Comparison of ENCODE assay signal across 17 cellular contexts in genomic region chr16:18048858-18049257, GRCh38.
A peak's percentile ranks its signal among the peaks of the same experiment; 100 is the strongest.
DNase-seq lines count a peak whose midpoint lies in the region; ATAC-seq and TF ChIP-seq lines count a peak whose summit lies in the region.
"Had no signal": no experiment of that assay in that cellular context is flagged by ENCODE, and none has a peak within 500 bp of the region (broad histone marks: within the 10 kb centered on the region; RNA-seq: fewer than 3 reads in every experiment).

No MANE protein-coding gene starts in this region.

- H4K20me1 ChIP-seq in hepatocyte (ENCODE audit: insufficient read depth, poor library complexity, severe bottlenecking): no peaks in the 10 kb centered on the region

- no peaks in the 10 kb centered on the region for H3K27me3 ChIP-seq in hepatocyte
- H3K27me3 ChIP-seq in mucosa of rectum (ENCODE audit: control insufficient read depth in 2 of 2, insufficient read depth in 2 of 2, low read length in 2 of 2): no peaks in the 10 kb centered on the region
- no peaks in the 10 kb centered on the region for H3K27me3 ChIP-seq in transverse colon
- peaks cover 24% of the 10 kb centered on the region for H3K27me3 ChIP-seq in gastroesophageal sphincter
- H3K27me3 ChIP-seq: BE2C; BLaER1 treated with 17β-estradiol and CSF1 and Interleukin-3, amounts not matched to agents 10 nM and 100 nM had no signal

- intact Hi-C loops in transverse colon (cut with DNase I; ENCODE audit: low total_unique reads): no loop called here

- H3K9me3 ChIP-seq in hepatocyte (ENCODE audit: low read depth) (no peaks in the 10 kb centered on the region), mucosa of rectum (ENCODE audit: control insufficient read depth in 2 of 2, low read length in 2 of 2) (no peaks in the 10 kb centered on the region), transverse colon (no peaks in the 10 kb centered on the region), gastroesophageal sphincter (peaks cover 0 to 12% (median 0%) of the 10 kb centered on the region in 3 donors)
- H3K9me3 ChIP-seq: BE2C; BLaER1 treated with 17β-estradiol and CSF1 and Interleukin-3, amounts not matched to agents 10 nM and 100 nM had no signal

- H2AFZ ChIP-seq in hepatocyte: no peak overlapping the region
- H2AFZ ChIP-seq: GM23338 had no signal

- in situ Hi-C loops in transverse colon (cut with MboI; ENCODE audit: low pct_ligation_motif_present in 1 of 4, low pct_unique_long_range_greater_than_20kb in 1 of 4, low sequenced_read_pairs in 3 of 4): no loop called here

- H3K4me3 ChIP-seq in hepatocyte: no peak overlapping the region
- H3K4me3 ChIP-seq in mucosa of rectum (ENCODE audit: low read length in 2 of 2): no peak overlapping the region
- H3K4me3 ChIP-seq in transverse colon: no peak overlapping the region
- H3K4me3 ChIP-seq in gastroesophageal sphincter: no peak overlapping the region
- H3K4me3 ChIP-seq: BLaER1 treated with 17β-estradiol and CSF1 and Interleukin-3, amounts not matched to agents 10 nM and 100 nM; GM23338 had no signal

- H3K4me2 ChIP-seq in hepatocyte: no peak overlapping the region
- H3K4me2 ChIP-seq: BLaER1 treated with 17β-estradiol and CSF1 and Interleukin-3, amounts not matched to agents 10 nM and 100 nM; GM23338 had no signal

- DNase-seq in hepatocyte (ENCODE audit: low spot score): peak; percentile 10
- peak; percentile 4 for DNase-seq in stromal cell of bone marrow (ENCODE audit: low read depth)
- no peak for DNase-seq in transverse colon
- no peak for DNase-seq in NCI-H82 (lab: John Stamatoyannopoulos, UW)
- DNase-seq in activated CD8-positive, alpha-beta memory T cell treated with anti-CD3 and anti-CD28 coated beads, Interleukin-2, amount 50 U/mL, for 48 hours: no peak
- DNase-seq in AG08396 (ENCODE audit: low spot score): no peak
- DNase-seq: BE2C; CD4-positive, alpha-beta T cell; CD8-positive, alpha-beta memory T cell; DMS53; DMS79 treated with DMSO at 0.1 percent for 48 hours; H9 had no signal

- ATAC-seq in gastroesophageal sphincter: no peak
- ATAC-seq: GM23338, HCT116 had no signal

- TF ChIP-seq POLR2A in transverse colon (IDR thresholded peaks at IDR 0.05) (no peak), gastroesophageal sphincter (IDR thresholded peaks at IDR 0.05) (no peak)

- no peak overlapping the region for H3K9ac ChIP-seq in mucosa of rectum (ENCODE audit: low read depth in 1 of 2, low read length in 2 of 2)
- H3K9ac ChIP-seq: BLaER1 treated with 17β-estradiol and CSF1 and Interleukin-3, amounts not matched to agents 10 nM and 100 nM had no signal

- TF ChIP-seq CTCF in hepatocyte (IDR thresholded peaks at IDR 0.05; ENCODE audit: poor library complexity): no peak
- TF ChIP-seq CTCF in transverse colon (IDR thresholded peaks at IDR 0.05): no peak
- TF ChIP-seq CTCF in gastroesophageal sphincter (IDR thresholded peaks at IDR 0.05): no peak

- no peaks in the 10 kb centered on the region for H3K4me1 ChIP-seq in hepatocyte (ENCODE audit: insufficient read depth)
- peaks cover 3 to 16% of the 10 kb centered on the region in 2 donors for H3K4me1 ChIP-seq in mucosa of rectum (ENCODE audit: control insufficient read depth in 2 of 2, insufficient read depth in 2 of 2, low read length in 2 of 2)
- peaks cover 0 to 27% (median 5%) of the 10 kb centered on the region in 4 donors for H3K4me1 ChIP-seq in transverse colon
- H3K4me1 ChIP-seq in gastroesophageal sphincter: no peaks in the 10 kb centered on the region
- H3K4me1 ChIP-seq: BE2C; BLaER1 treated with 17β-estradiol and CSF1 and Interleukin-3, amounts not matched to agents 10 nM and 100 nM had no signal

- no peaks in the 10 kb centered on the region for H3K9me2 ChIP-seq in hepatocyte (replicated peaks; ENCODE audit: insufficient read depth)

- H3K27ac ChIP-seq in hepatocyte (peak overlapping the region; percentile 60), mucosa of rectum (ENCODE audit: low read depth in 2 of 2, low read length in 2 of 2) (peak overlapping the region; percentile 66 to 75), transverse colon (peak overlapping the region; percentile 37 to 74 (median 62)), gastroesophageal sphincter (no peak overlapping the region)
- H3K27ac ChIP-seq: BLaER1 treated with 17β-estradiol and CSF1 and Interleukin-3, amounts not matched to agents 10 nM and 100 nM had no signal

- H3K36me3 ChIP-seq in hepatocyte (replicated peaks; ENCODE audit: insufficient read depth, low read depth) (no peaks in the 10 kb centered on the region), mucosa of rectum (ENCODE audit: control insufficient read depth in 2 of 2, insufficient read depth in 2 of 2, low read length in 2 of 2) (no peaks in the 10 kb centered on the region), transverse colon (no peaks in the 10 kb centered on the region), gastroesophageal sphincter (no peaks in the 10 kb centered on the region)
- H3K36me3 ChIP-seq: BE2C; BLaER1 treated with 17β-estradiol and CSF1 and Interleukin-3, amounts not matched to agents 10 nM and 100 nM had no signal

- TF ChIP-seq EP300 in transverse colon (IDR thresholded peaks at IDR 0.05; ENCODE audit: low read depth) (no peak), gastroesophageal sphincter (IDR thresholded peaks at IDR 0.05) (no peak)

- H3K79me2 ChIP-seq in hepatocyte: no peaks in the 10 kb centered on the region

Comparison
In these comparisons a context has a peak if more than half of its experiments do, and no peak if none do; other contexts are left out.
1. DNase-seq: peak in hepatocyte (single experiment) and stromal cell of bone marrow (single experiment); none in transverse colon (single experiment), NCI-H82 (single experiment), activated CD8-positive, alpha-beta memory T cell treated with anti-CD3 and anti-CD28 coated beads, Interleukin-2, amount 50 U/mL, for 48 hours (single experiment) and AG08396 (single experiment).
2. H3K27ac ChIP-seq: peak in hepatocyte (single experiment), mucosa of rectum (2 of 2) and transverse colon (4 of 4); none in gastroesophageal sphincter (0 of 4).